In the genomic region with DNA sequence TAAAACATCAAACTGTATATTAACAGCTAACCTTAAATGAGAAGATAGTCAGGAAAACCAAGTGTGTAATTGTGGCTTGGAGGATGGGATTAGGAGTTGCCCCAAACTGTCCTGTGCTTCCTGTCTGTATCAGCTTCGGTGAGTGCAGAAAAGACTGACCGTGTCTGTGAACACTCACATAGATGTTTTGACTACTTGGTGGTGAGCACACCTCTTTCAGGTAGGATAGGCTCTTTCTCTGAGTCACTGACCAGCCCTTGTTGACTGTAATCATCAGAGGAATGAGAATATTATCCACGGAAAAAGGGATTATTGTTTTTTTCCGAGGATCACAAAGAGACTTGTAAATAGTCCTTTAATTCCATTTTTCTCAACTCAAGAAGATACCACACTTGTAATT, we compare ENCODE assay signal across 26 cellular contexts. TPM values are rescaled to one million over a fixed set of nuclear protein-coding genes. Genes with fewer than 3 reads are reported as not detected.
"Had no signal": no experiment of that assay in that cellular context is flagged by ENCODE, and none has a peak within 500 bp of the region (broad histone marks: within the 10 kb centered on the region; RNA-seq: fewer than 3 reads in every experiment).

No MANE protein-coding gene starts in this region.

- H3K27ac ChIP-seq: gastroesophageal sphincter, prostate gland, sigmoid colon, testis, tibial artery had no signal

- H3K9me3 ChIP-seq: gastroesophageal sphincter, heart left ventricle, mucosa of descending colon, prostate gland, right atrium auricular region, sigmoid colon, testis, tibial artery had no signal

- DNase-seq: cortex of kidney; effector memory CD8-positive, alpha-beta T cell; foreskin fibroblast; heart left ventricle; left cardiac atrium; left ventricle myocardium superior; mesenchymal stem cell; mucosa of descending colon; naive B cell; sigmoid colon; stimulated activated CD4-positive, alpha-beta T cell treated with anti-CD3 and anti-CD28 coated beads, Interleukin-4, amount 100 ng/mL, for 4 hours; stimulated activated naive CD8-positive, alpha-beta T cell treated with anti-CD3 and anti-CD28 coated beads, Interleukin-15, Interleukin-2, amounts not matched to agents 100 U/mL and 50 U/mL, for 24 hours; testis; tibial artery had no signal

- FAIRE-seq: endometrium, islet of Langerhans had no signal

- H3K4me3 ChIP-seq: gastroesophageal sphincter, heart left ventricle, lung, mucosa of descending colon, prostate gland, right atrium auricular region, sigmoid colon, testis, tibial artery had no signal

- H3K36me3 ChIP-seq: gastroesophageal sphincter, heart left ventricle, prostate gland, right atrium auricular region, sigmoid colon, tibial artery had no signal

- ATAC-seq: effector memory CD8-positive, alpha-beta T cell; esophagus mucosa; gastroesophageal sphincter; heart left ventricle; left ventricle myocardium superior; mucosa of descending colon; natural killer cell treated with Interleukin-12 subunit alpha and Interleukin-12 subunit beta and Interleukin-15 and Interleukin-18, amount 100 ng/mL, for 72 hours; stimulated activated memory B cell treated with anti-CD40 and anti-IgM and Interleukin-4, amounts not matched to agents 10 μg/mL and 1 μg/mL and 100 μg/mL, for 72 hours; stimulated activated naive CD8-positive, alpha-beta T cell treated with anti-CD3 and anti-CD28 coated beads, Interleukin-15, Interleukin-2, amounts not matched to agents 100 U/mL and 50 U/mL, for 24 hours had no signal

- H3K27me3 ChIP-seq: heart left ventricle, right atrium auricular region, sigmoid colon, testis, tibial artery had no signal

- H3K4me1 ChIP-seq: gastroesophageal sphincter, prostate gland, sigmoid colon, tibial artery had no signal

RNA-seq across cellular contexts. Expression of a gene that starts 51.5 kb away (rescaled TPM):
- total RNA-seq: dermis microvascular lymphatic vessel endothelial cell; esophagus mucosa; gastroesophageal sphincter; mucosa of descending colon; natural killer cell treated with Interleukin-12 subunit alpha and Interleukin-12 subunit beta and Interleukin-15 and Interleukin-18, amount 100 ng/mL, for 72 hours; neural crest cell; sigmoid colon had no signal
- polyA plus RNA-seq: urinary bladder had no signal
